Comparison of ENCODE assay signal across 14 cellular contexts in the genomic region with DNA sequence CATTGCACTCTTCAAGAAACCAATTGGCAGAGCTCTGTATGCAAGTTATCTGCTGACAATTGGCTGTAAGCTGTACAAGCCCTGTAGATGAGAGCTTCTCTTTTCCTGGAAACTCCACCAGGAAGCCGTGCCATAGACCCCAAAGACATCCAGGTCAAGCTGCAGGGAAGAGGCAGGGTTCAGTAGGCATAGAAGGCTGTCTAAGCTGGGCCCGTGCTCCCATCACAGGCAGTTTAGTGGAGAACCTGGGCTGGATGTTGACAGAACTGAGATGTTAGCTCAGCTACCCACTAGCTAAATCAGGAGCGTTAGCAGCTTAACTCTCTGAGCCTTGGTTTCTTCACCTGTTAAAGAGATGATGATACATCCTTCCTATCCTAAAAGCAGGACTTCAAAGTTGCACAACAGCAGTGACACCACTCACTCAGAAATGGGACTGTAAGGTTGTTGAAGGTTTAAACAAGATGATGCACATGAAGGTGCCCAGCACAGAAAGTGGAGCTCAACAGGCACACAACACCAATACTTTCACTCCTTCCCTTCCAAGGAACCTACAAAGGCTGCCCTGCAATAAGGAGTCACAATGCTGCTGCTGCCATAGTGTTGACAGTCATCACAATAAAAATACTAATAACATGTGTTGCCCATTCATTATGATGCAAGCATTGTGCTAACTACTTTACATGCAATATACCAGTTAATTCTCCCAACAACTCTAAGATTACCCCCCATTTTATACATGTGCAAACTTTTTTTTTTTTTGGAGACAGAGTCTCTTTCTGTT.
A peak's percentile ranks its signal among the peaks of the same experiment; 100 is the strongest.
DNase-seq lines count a peak whose midpoint lies in the region; ATAC-seq and TF ChIP-seq lines count a peak whose summit lies in the region.
"Had no signal": no experiment of that assay in that cellular context is flagged by ENCODE, and none has a peak within 500 bp of the region (broad histone marks: within the 10 kb centered on the region; RNA-seq: fewer than 3 reads in every experiment).

No MANE protein-coding gene starts in this region.

- ATAC-seq in right lobe of liver (no peak), GM19351 (IDR thresholded peaks at IDR 0.05; ENCODE audit: unreplicated experiment) (no peak), HG03460 (IDR thresholded peaks at IDR 0.05; ENCODE audit: unreplicated experiment) (no peak), HG02588 (IDR thresholded peaks at IDR 0.05; ENCODE audit: unreplicated experiment) (no peak)

- TF ChIP-seq POLR2A in right lobe of liver (IDR thresholded peaks at IDR 0.05) (no peak), stomach (IDR thresholded peaks at IDR 0.05) (no peak)

- no peak for TF ChIP-seq EP300 in stomach (IDR thresholded peaks at IDR 0.05)

- no peaks in the 10 kb centered on the region for H3K27me3 ChIP-seq in ascending aorta
- no peaks in the 10 kb centered on the region for H3K27me3 ChIP-seq in right lobe of liver
- H3K27me3 ChIP-seq in stomach, result no peaks in the 10 kb centered on the region

- H3K4me1 ChIP-seq in ascending aorta, result peaks cover 61 to 94% of the 10 kb centered on the region in 2 donors
- peaks cover 0 to 99% (median 52%) of the 10 kb centered on the region in 4 donors for H3K4me1 ChIP-seq in right lobe of liver
- H3K4me1 ChIP-seq in stomach, result peaks cover 92 to 99% (median 94%) of the 10 kb centered on the region in 4 donors

- TF ChIP-seq CTCF in C4-2B (conservative IDR thresholded peaks at IDR 0.05) (no peak), ascending aorta (IDR thresholded peaks at IDR 0.05) (no peak), right lobe of liver (IDR thresholded peaks at IDR 0.05) (no peak), stomach (IDR thresholded peaks at IDR 0.05) (no peak)

- H3K27ac ChIP-seq in C4-2B, result peak overlapping the region; percentile 97
- peak overlapping the region; percentile 92 to 99 for H3K27ac ChIP-seq in ascending aorta
- peak overlapping the region in 2 of 3 donors; percentile 90 to 96 for H3K27ac ChIP-seq in right lobe of liver
- H3K27ac ChIP-seq in stomach, result peak overlapping the region; percentile 75 to 99 (median 95)

- intact Hi-C loops in ascending aorta (cut with DNase I), result no loop called here
- intact Hi-C loops in right lobe of liver (cut with DNase I), result no loop called here
- intact Hi-C loops in stomach (cut with DNase I; ENCODE audit: low total_unique reads), result no loop called here

- H3K9me3 ChIP-seq in ascending aorta, result no peaks in the 10 kb centered on the region
- no peaks in the 10 kb centered on the region for H3K9me3 ChIP-seq in right lobe of liver
- no peaks in the 10 kb centered on the region for H3K9me3 ChIP-seq in stomach
- H3K9me3 ChIP-seq: mucosa of descending colon had no signal

- H3K4me3 ChIP-seq in ascending aorta (no peak overlapping the region), right lobe of liver (no peak overlapping the region), stomach (no peak overlapping the region)
- H3K4me3 ChIP-seq: mucosa of descending colon had no signal

- WGBS in right lobe of liver (ENCODE audit: insufficient coverage, low coverage, low lambda C conversion rate, missing lambda C conversion rate), result no CpG with 5 or more reads among the region's 3 CpGs
- 41 to 92% (median 69%) methylated on average over 2 to 3 of the region's 3 CpGs for WGBS in stomach, 5 donors

- DNase-seq in ascending aorta (ENCODE audit: low spot score in 2 of 2), result no peak
- no peak for DNase-seq in right lobe of liver
- DNase-seq in stomach, result no peak
- DNase-seq in HT-29 (ENCODE audit: low spot score), result no peak
- DNase-seq: activated CD4-positive, alpha-beta memory T cell treated with anti-CD3 and anti-CD28 coated beads, Interleukin-2, amount 10 ng/mL, durations not matched to agents 7 days and 5 days; activated effector memory CD4-positive, alpha-beta T cell treated with anti-CD3 and anti-CD28 coated beads, Interleukin-2, amount 50 U/mL, for 16 hours; effector CD4-positive, alpha-beta T cell; foreskin fibroblast; T-helper 9 cell had no signal

- H3K36me3 ChIP-seq in ascending aorta (peaks cover 12 to 32% of the 10 kb centered on the region in 2 donors), right lobe of liver (peaks cover 0 to 4% (median 0%) of the 10 kb centered on the region in 4 donors), stomach (peaks cover 0 to 8% (median 0%) of the 10 kb centered on the region in 4 donors)
